ENCODE assay signal across 14 cellular contexts in genomic region chr15:55552461-55552860, GRCh38. TPM values are rescaled to one million over a fixed set of nuclear protein-coding genes. Genes with fewer than 3 reads are reported as not detected.
"Had no signal": no experiment of that assay in that cellular context is flagged by ENCODE, and none has a peak within 500 bp of the region (broad histone marks: within the 10 kb centered on the region; RNA-seq: fewer than 3 reads in every experiment).

No MANE protein-coding gene starts in this region.

- H3K9me3 ChIP-seq: pancreas had no signal

- H3K4me3 Mint-ChIP-seq: activated naive CD4-positive, alpha-beta T cell treated with anti-CD3 and anti-CD28 coated beads, Interleukin-2, amount 50 U/mL, for 24 hours; activated T-cell treated with anti-CD3 and anti-CD28 coated beads, Interleukin-2, amount 50 U/mL, for 24 hours had no signal

- H3K27ac ChIP-seq: dorsolateral prefrontal cortex, pancreas, skin epidermis, stomach, thoracic aorta, vagina had no signal

- ATAC-seq: activated CD4-positive, CD25-positive, alpha-beta regulatory T cell treated with anti-CD3 and anti-CD28 coated beads, Interleukin-2, amount 50 U/mL, for 24 hours; esophagus mucosa; left lobe of liver; pancreas had no signal

- H3K4me1 Mint-ChIP-seq: activated naive CD4-positive, alpha-beta T cell treated with anti-CD3 and anti-CD28 coated beads, Interleukin-2, amount 50 U/mL, for 24 hours had no signal

- H3K4me1 ChIP-seq: pancreas, stomach, vagina had no signal

- H3K36me3 ChIP-seq: pancreas, stomach, thoracic aorta, vagina had no signal

- H3K27ac Mint-ChIP-seq: activated naive CD4-positive, alpha-beta T cell treated with anti-CD3 and anti-CD28 coated beads, Interleukin-2, amount 50 U/mL, for 24 hours; activated T-cell treated with anti-CD3 and anti-CD28 coated beads, Interleukin-2, amount 50 U/mL, for 24 hours had no signal

- H3K4me3 ChIP-seq: dorsolateral prefrontal cortex, pancreas, skin epidermis, stomach, thoracic aorta, vagina had no signal

- DNase-seq: activated effector memory CD4-positive, alpha-beta T cell treated with Interleukin-2 at 50 U/mL for 16 hours; activated T-cell treated with anti-CD3 and anti-CD28 coated beads, Interleukin-2, amount 50 U/mL, for 24 hours; amniotic stem cell; dorsolateral prefrontal cortex; mammary epithelial cell; stomach had no signal

- H3K27me3 ChIP-seq: pancreas, stomach, vagina had no signal

RNA-seq across cellular contexts. Expression of gene DNAAF4, which starts 44.4 kb away (rescaled TPM):
- total RNA-seq: left lobe of liver, vagina had no signal
